1 cellular context compared by ENCODE assay signal in the genomic region with DNA sequence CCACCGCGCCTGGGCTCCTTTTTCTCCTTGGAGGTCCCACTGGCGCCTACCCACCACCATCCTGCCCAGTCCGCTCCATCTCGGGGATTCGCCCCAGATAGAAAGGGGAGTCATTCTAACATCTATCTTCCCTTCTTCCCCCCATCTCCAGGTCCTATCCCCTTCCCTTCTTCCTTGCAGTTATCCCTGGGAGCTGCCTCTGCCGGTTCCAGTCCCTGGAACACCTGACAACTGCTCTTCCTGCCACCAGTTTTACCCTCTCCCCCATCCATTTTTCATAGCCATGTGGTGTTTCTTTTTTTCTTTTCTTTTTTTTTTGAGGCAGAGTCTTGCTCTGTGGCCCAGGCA.
A peak's percentile ranks its signal among the peaks of the same experiment; 100 is the strongest.
TF ChIP-seq lines count a peak whose summit lies in the region.

No MANE protein-coding gene starts in this region.

TF ChIP-seq in K562, 482 proteins besides CTCF, POLR2A, EP300 and RAD21:
- TF ChIP-seq CC2D1A (IDR thresholded peaks at IDR 0.05): 0 out of 2 replicates have a peak, but pooled peaks have one; percentile 28
- TF ChIP-seq, protein P1, sequence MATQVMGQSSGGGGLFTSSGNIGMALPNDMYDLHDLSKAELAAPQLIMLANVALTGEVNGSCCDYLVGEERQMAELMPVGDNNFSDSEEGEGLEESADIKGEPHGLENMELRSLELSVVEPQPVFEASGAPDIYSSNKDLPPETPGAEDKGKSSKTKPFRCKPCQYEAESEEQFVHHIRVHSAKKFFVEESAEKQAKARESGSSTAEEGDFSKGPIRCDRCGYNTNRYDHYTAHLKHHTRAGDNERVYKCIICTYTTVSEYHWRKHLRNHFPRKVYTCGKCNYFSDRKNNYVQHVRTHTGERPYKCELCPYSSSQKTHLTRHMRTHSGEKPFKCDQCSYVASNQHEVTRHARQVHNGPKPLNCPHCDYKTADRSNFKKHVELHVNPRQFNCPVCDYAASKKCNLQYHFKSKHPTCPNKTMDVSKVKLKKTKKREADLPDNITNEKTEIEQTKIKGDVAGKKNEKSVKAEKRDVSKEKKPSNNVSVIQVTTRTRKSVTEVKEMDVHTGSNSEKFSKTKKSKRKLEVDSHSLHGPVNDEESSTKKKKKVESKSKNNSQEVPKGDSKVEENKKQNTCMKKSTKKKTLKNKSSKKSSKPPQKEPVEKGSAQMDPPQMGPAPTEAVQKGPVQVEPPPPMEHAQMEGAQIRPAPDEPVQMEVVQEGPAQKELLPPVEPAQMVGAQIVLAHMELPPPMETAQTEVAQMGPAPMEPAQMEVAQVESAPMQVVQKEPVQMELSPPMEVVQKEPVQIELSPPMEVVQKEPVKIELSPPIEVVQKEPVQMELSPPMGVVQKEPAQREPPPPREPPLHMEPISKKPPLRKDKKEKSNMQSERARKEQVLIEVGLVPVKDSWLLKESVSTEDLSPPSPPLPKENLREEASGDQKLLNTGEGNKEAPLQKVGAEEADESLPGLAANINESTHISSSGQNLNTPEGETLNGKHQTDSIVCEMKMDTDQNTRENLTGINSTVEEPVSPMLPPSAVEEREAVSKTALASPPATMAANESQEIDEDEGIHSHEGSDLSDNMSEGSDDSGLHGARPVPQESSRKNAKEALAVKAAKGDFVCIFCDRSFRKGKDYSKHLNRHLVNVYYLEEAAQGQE (CRISPR knock-in tag; IDR thresholded peaks at IDR 0.05; ENCODE audit: low read depth): peak; percentile 69; the same call in 1 of the 2 replicates
- TF ChIP-seq SMARCE1 (IDR thresholded peaks at IDR 0.05): 0 out of 2 replicates have a peak, but pooled peaks have one; percentile 23
- TF ChIP-seq SIN3A (IDR thresholded peaks at IDR 0.05; ENCODE audit: borderline replicate concordance in 2 of 2, control insufficient read depth in 1 of 2, low read depth in 2 of 2, low read length in 2 of 2): no peak
- TF ChIP-seq STAT5A (IDR thresholded peaks at IDR 0.05; ENCODE audit: borderline replicate concordance, low read length): no peak
- TF ChIP-seq TCF7L2 (IDR thresholded peaks at IDR 0.05; ENCODE audit: low read depth, low read length): no peak
- TF ChIP-seq ZNF316 (IDR thresholded peaks at IDR 0.05): peak; percentile 1; the same call in 1 of the 2 replicates
- no peak for TF ChIP-seq ZNF586 (CRISPR knock-in tag; conservative IDR thresholded peaks at IDR 0.05)
- TF ChIP-seq CEBPG (CRISPR knock-in tag; IDR thresholded peaks at IDR 0.05): no peak
- TF ChIP-seq CEBPG (tag; conservative IDR thresholded peaks at IDR 0.05 in 1 of 2, IDR thresholded peaks at IDR 0.05 in 1 of 2): no peak
- TF ChIP-seq, protein P2, sequence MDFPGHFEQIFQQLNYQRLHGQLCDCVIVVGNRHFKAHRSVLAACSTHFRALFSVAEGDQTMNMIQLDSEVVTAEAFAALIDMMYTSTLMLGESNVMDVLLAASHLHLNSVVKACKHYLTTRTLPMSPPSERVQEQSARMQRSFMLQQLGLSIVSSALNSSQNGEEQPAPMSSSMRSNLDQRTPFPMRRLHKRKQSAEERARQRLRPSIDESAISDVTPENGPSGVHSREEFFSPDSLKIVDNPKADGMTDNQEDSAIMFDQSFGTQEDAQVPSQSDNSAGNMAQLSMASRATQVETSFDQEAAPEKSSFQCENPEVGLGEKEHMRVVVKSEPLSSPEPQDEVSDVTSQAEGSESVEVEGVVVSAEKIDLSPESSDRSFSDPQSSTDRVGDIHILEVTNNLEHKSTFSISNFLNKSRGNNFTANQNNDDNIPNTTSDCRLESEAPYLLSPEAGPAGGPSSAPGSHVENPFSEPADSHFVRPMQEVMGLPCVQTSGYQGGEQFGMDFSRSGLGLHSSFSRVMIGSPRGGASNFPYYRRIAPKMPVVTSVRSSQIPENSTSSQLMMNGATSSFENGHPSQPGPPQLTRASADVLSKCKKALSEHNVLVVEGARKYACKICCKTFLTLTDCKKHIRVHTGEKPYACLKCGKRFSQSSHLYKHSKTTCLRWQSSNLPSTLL (IDR thresholded peaks at IDR 0.05): no peak
- TF ChIP-seq SLC30A9 (CRISPR knock-in tag; IDR thresholded peaks at IDR 0.05): no peak
- TF ChIP-seq, protein P3, sequence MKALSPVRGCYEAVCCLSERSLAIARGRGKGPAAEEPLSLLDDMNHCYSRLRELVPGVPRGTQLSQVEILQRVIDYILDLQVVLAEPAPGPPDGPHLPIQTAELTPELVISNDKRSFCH (CRISPR knock-in tag; IDR thresholded peaks at IDR 0.05): no peak
- TF ChIP-seq, protein P3 (tag; IDR thresholded peaks at IDR 0.05): 0 out of 2 replicates have a peak, but pooled peaks have one; percentile 5
- TF ChIP-seq ZNF589 (CRISPR knock-in tag; IDR thresholded peaks at IDR 0.05; ENCODE audit: low read depth): no peak
- no peak for TF ChIP-seq MXI1 (IDR thresholded peaks at IDR 0.05; ENCODE audit: low read depth, low read length)
- TF ChIP-seq PCBP2 (IDR thresholded peaks at IDR 0.05; ENCODE audit: low read depth, low read length, poor library complexity, severe bottlenecking): no peak
- no peak for TF ChIP-seq DMBX1 (CRISPR knock-in tag; IDR thresholded peaks at IDR 0.05; ENCODE audit: borderline replicate concordance)
- TF ChIP-seq, protein P4, sequence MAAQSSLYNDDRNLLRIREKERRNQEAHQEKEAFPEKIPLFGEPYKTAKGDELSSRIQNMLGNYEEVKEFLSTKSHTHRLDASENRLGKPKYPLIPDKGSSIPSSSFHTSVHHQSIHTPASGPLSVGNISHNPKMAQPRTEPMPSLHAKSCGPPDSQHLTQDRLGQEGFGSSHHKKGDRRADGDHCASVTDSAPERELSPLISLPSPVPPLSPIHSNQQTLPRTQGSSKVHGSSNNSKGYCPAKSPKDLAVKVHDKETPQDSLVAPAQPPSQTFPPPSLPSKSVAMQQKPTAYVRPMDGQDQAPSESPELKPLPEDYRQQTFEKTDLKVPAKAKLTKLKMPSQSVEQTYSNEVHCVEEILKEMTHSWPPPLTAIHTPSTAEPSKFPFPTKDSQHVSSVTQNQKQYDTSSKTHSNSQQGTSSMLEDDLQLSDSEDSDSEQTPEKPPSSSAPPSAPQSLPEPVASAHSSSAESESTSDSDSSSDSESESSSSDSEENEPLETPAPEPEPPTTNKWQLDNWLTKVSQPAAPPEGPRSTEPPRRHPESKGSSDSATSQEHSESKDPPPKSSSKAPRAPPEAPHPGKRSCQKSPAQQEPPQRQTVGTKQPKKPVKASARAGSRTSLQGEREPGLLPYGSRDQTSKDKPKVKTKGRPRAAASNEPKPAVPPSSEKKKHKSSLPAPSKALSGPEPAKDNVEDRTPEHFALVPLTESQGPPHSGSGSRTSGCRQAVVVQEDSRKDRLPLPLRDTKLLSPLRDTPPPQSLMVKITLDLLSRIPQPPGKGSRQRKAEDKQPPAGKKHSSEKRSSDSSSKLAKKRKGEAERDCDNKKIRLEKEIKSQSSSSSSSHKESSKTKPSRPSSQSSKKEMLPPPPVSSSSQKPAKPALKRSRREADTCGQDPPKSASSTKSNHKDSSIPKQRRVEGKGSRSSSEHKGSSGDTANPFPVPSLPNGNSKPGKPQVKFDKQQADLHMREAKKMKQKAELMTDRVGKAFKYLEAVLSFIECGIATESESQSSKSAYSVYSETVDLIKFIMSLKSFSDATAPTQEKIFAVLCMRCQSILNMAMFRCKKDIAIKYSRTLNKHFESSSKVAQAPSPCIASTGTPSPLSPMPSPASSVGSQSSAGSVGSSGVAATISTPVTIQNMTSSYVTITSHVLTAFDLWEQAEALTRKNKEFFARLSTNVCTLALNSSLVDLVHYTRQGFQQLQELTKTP (IDR thresholded peaks at IDR 0.05; ENCODE audit: low read depth in 1 of 2, partially characterized antibody in 2 of 2): peak in 1 of 2 experiments; percentile 39
- TF ChIP-seq ZNF347 (CRISPR knock-in tag; IDR thresholded peaks at IDR 0.05; ENCODE audit: low read depth): no peak
- no peak for TF ChIP-seq STAT5B (CRISPR knock-in tag; IDR thresholded peaks at IDR 0.05)
- no peak for TF ChIP-seq GATAD2A (IDR thresholded peaks at IDR 0.05)
- no peak for TF ChIP-seq SMAD3 (CRISPR knock-in tag; conservative IDR thresholded peaks at IDR 0.05)
- TF ChIP-seq RNF2 (IDR thresholded peaks at IDR 0.05): no peak
- TF ChIP-seq PHB2 (IDR thresholded peaks at IDR 0.05; ENCODE audit: low read depth): no peak
- TF ChIP-seq RB1 (IDR thresholded peaks at IDR 0.05; ENCODE audit: low read depth): no peak
- no peak for TF ChIP-seq BHLHE40 (IDR thresholded peaks at IDR 0.05; ENCODE audit: low read length)
- TF ChIP-seq SMAD2 (IDR thresholded peaks at IDR 0.05; ENCODE audit: low read depth, low read length): no peak
- peak; percentile 31 for TF ChIP-seq TAL1 (IDR thresholded peaks at IDR 0.05)
- TF ChIP-seq SIRT6 (IDR thresholded peaks at IDR 0.05; ENCODE audit: low read depth, low read length): no peak
- no peak for TF ChIP-seq COPS2 (conservative IDR thresholded peaks at IDR 0.05)
- TF ChIP-seq XRCC3 (IDR thresholded peaks at IDR 0.05): no peak
- TF ChIP-seq RBBP5 (IDR thresholded peaks at IDR 0.05; ENCODE audit: borderline replicate concordance, insufficient read depth, low read length, poor library complexity, severe bottlenecking): no peak
- no peak for TF ChIP-seq CREB1 (IDR thresholded peaks at IDR 0.05)
- TF ChIP-seq CREB1 (CRISPR knock-in tag; IDR thresholded peaks at IDR 0.05): no peak
- no peak for TF ChIP-seq NELFE (IDR thresholded peaks at IDR 0.05; ENCODE audit: insufficient read depth, insufficient read length)
- TF ChIP-seq SMAD1 (IDR thresholded peaks at IDR 0.05; ENCODE audit: low read depth, low read length, partially characterized antibody): no peak
- TF ChIP-seq KDM4B (IDR thresholded peaks at IDR 0.05; ENCODE audit: borderline replicate concordance in 2 of 2, low read depth in 1 of 2): no peak
- no peak for TF ChIP-seq RHOXF2B (CRISPR knock-in tag; conservative IDR thresholded peaks at IDR 0.05)
- TF ChIP-seq MAFK (IDR thresholded peaks at IDR 0.05; ENCODE audit: low read length): no peak
- TF ChIP-seq ZBED1 (IDR thresholded peaks at IDR 0.05): no peak
- TF ChIP-seq LARP7 (IDR thresholded peaks at IDR 0.05): 0 out of 2 replicates have a peak, but pooled peaks have one; percentile 14
- TF ChIP-seq EHMT2 (IDR thresholded peaks at IDR 0.05): 0 out of 2 replicates have a peak, but pooled peaks have one; percentile 34
